1 cellular context compared by ENCODE assay signal in genomic region chr12:24654344-24654743, GRCh38.
DNase-seq lines count a peak whose midpoint lies in the region; TF ChIP-seq lines count a peak whose summit lies in the region.
"Not testable (repeated sequence)": the region's sequence is repeated elsewhere in the genome, so short reads cannot be mapped to it uniquely, and the experiment has no call there.

No MANE protein-coding gene starts in this region.

- DNase-seq in chondrocyte (ENCODE audit: low spot score), result peak; percentile 57

- not testable (repeated sequence) for H3K4me1 Mint-ChIP-seq in chondrocyte (ENCODE audit: low read depth)

- H3K27ac Mint-ChIP-seq in chondrocyte (ENCODE audit: unreplicated experiment), result not testable (repeated sequence)

- peaks cover 18% of the 10 kb centered on the region for H3K9me3 Mint-ChIP-seq in chondrocyte (ENCODE audit: low read depth)

- not testable (repeated sequence) for TF ChIP-seq CTCF in chondrocyte (IDR thresholded peaks at IDR 0.05)

- not testable (repeated sequence) for H3K36me3 Mint-ChIP-seq in chondrocyte (ENCODE audit: low read depth)

- H3K27me3 Mint-ChIP-seq in chondrocyte (ENCODE audit: low read depth), result not testable (repeated sequence)

- not testable (repeated sequence) for H3K4me3 Mint-ChIP-seq in chondrocyte (ENCODE audit: unreplicated experiment)
